25 cellular contexts compared by ENCODE assay signal in genomic region chr11:17767914-17768313, GRCh38. TPM values are rescaled to one million over a fixed set of nuclear protein-coding genes. Genes with fewer than 3 reads are reported as not detected.
"Had no signal": no experiment of that assay in that cellular context is flagged by ENCODE, and none has a peak within 500 bp of the region (broad histone marks: within the 10 kb centered on the region; RNA-seq: fewer than 3 reads in every experiment).

No MANE protein-coding gene starts in this region.

- H3K9me3 ChIP-seq: ascending aorta, body of pancreas had no signal

- H3K27me3 ChIP-seq: ascending aorta, body of pancreas had no signal

- H3K4me1 ChIP-seq: ascending aorta had no signal

- H3K36me3 ChIP-seq: ascending aorta had no signal

- ATAC-seq: activated naive CD4-positive, alpha-beta T cell treated with anti-CD3 and anti-CD28 coated beads, Interleukin-2, amount 50 U/mL, for 72 hours; activated naive CD8-positive, alpha-beta T cell treated with anti-CD3 and anti-CD28 coated beads, Interleukin-2, amount 50 U/mL, for 24 hours; body of pancreas; T-helper 17 cell; WTC11 had no signal

- H3K4me3 ChIP-seq: ascending aorta, body of pancreas had no signal

- DNase-seq: activated CD4-positive, alpha-beta memory T cell treated with anti-CD3 and anti-CD28 coated beads for 36 hours; activated CD4-positive, alpha-beta T cell treated with anti-CD3 and anti-CD28 coated beads for 48 hours; activated CD4-positive, CD25-positive, alpha-beta regulatory T cell treated with anti-CD3 and anti-CD28 coated beads, Interleukin-2, amount 50 U/mL, for 72 hours; activated naive CD4-positive, alpha-beta T cell treated with Interleukin-2 at 50 U/mL for 16 hours; activated naive CD8-positive, alpha-beta T cell treated with anti-CD3 and anti-CD28 coated beads, Interleukin-2, amount 50 U/mL, for 24 hours; activated T-cell treated with anti-CD3 and anti-CD28 coated beads, Interleukin-2, amount 50 U/mL, for 1 hour; amniotic stem cell; body of pancreas; IMR-90; KBM-7; NCI-H1092; NCI-H1930; NCI-H345; NCI-H510A; SIG-M5; T-helper 17 cell; T-helper 9 cell had no signal

- H3K27ac ChIP-seq: ascending aorta, body of pancreas had no signal

RNA-seq across cellular contexts. Expression of gene KCNC1, which starts 33.3 kb away (rescaled TPM):
- total RNA-seq: activated CD4-positive, alpha-beta memory T cell treated with anti-CD3 and anti-CD28 coated beads for 36 hours; activated CD8-positive, alpha-beta memory T cell treated with anti-CD3 and anti-CD28 coated beads for 36 hours; activated naive CD4-positive, alpha-beta T cell treated with anti-CD3 and anti-CD28 coated beads, Interleukin-2, amount 50 U/mL, for 72 hours; ascending aorta; bronchial epithelial cell; IMR-90; M059J; OCI-LY7; RPMI7951; T-helper 17 cell had no signal

RNA-seq across cellular contexts. Expression of gene MYOD1, which starts 48.5 kb away (rescaled TPM):
- total RNA-seq: activated CD4-positive, alpha-beta memory T cell treated with anti-CD3 and anti-CD28 coated beads for 36 hours; activated CD8-positive, alpha-beta memory T cell treated with anti-CD3 and anti-CD28 coated beads for 36 hours; activated naive CD4-positive, alpha-beta T cell treated with anti-CD3 and anti-CD28 coated beads, Interleukin-2, amount 50 U/mL, for 72 hours; ascending aorta; body of pancreas; bronchial epithelial cell; IMR-90; OCI-LY7; T-helper 17 cell; WTC11 had no signal
- polyA plus RNA-seq: IMR-90 had no signal
